In genomic region chr3:108127301-108127988, GRCh38 we compare ENCODE assay signal across 9 cellular contexts. TPM values are rescaled to one million over a fixed set of nuclear protein-coding genes. Genes with fewer than 3 reads are reported as not detected.
A peak's percentile ranks its signal among the peaks of the same experiment; 100 is the strongest.
DNase-seq lines count a peak whose midpoint lies in the region; ATAC-seq and TF ChIP-seq lines count a peak whose summit lies in the region.
"Had no signal": no experiment of that assay in that cellular context is flagged by ENCODE, and none has a peak within 500 bp of the region (broad histone marks: within the 10 kb centered on the region; RNA-seq: fewer than 3 reads in every experiment).

No MANE protein-coding gene starts in this region.

- H4K20me1 ChIP-seq in H9 (ENCODE audit: control insufficient read depth, insufficient read depth, insufficient read length), result no peaks in the 10 kb centered on the region

- H3K9me3 Mint-ChIP-seq in activated CD8-positive, alpha-beta T cell treated with anti-CD3 and anti-CD28 coated beads, Interleukin-2, amount 10 ng/mL, durations not matched to agents 7 days and 5 days (ENCODE audit: insufficient read depth), result no peaks in the 10 kb centered on the region
- no peaks in the 10 kb centered on the region; a peak in 1 of 5 replicates for H3K9me3 Mint-ChIP-seq in H9

- no peaks in the 10 kb centered on the region for H3K79me1 ChIP-seq in H9 (ENCODE audit: insufficient read depth, low read depth, low read length, poor library complexity, severe bottlenecking)

- H2AK5ac ChIP-seq in H9 (ENCODE audit: insufficient read length, low read length), result no peak overlapping the region

- no peak overlapping the region for H3K56ac ChIP-seq in H9 (ENCODE audit: insufficient read length, low read depth, low read length)

- no peaks in the 10 kb centered on the region for H3K27me3 Mint-ChIP-seq in activated CD8-positive, alpha-beta T cell treated with anti-CD3 and anti-CD28 coated beads, Interleukin-2, amount 10 ng/mL, durations not matched to agents 7 days and 5 days (ENCODE audit: low read depth)
- no peaks in the 10 kb centered on the region; the same call in 1 of the 2 replicates for H3K27me3 Mint-ChIP-seq in H9 (ENCODE audit: low read depth)

- POLR2A ChIA-PET in activated CD8-positive, alpha-beta T cell treated with anti-CD3 and anti-CD28 coated beads, Interleukin-2, amount 10 ng/mL, durations not matched to agents 7 days and 5 days (lab: Charles Lee), result interaction anchor here (1.0 to 7.4 kb wide), 8 partner anchors 11 to 462 kb away, joined by 3 to 96 read pairs (median 23); partner anchors contain the start of genes CIP2A, DZIP3 and IFT57

- no peak overlapping the region for H3K23ac ChIP-seq in H9 (ENCODE audit: insufficient read length, low read depth, low read length)

- WGBS in H9 (ENCODE audit: extremely low coverage, insufficient read length, low lambda C conversion rate), result no CpG with 5 or more reads among the region's 9 CpGs

- no peak overlapping the region for H3K14ac ChIP-seq in H9 (ENCODE audit: insufficient read depth, low read length)

- H4K5ac ChIP-seq in H9 (ENCODE audit: insufficient read length, low read depth, low read length), result no peak overlapping the region

- peaks cover 51% of the 10 kb centered on the region for H3K36me3 Mint-ChIP-seq in activated CD8-positive, alpha-beta T cell treated with anti-CD3 and anti-CD28 coated beads, Interleukin-2, amount 10 ng/mL, durations not matched to agents 7 days and 5 days (ENCODE audit: low read depth)
- no peaks in the 10 kb centered on the region; a peak in 1 of 7 replicates for H3K36me3 Mint-ChIP-seq in H9 (ENCODE audit: insufficient read depth in 1 of 3, low read depth in 3 of 3)

- H3K4ac ChIP-seq in H9 (ENCODE audit: low read depth, low read length), result no peak overlapping the region

- no peak overlapping the region for H2BK20ac ChIP-seq in H9 (ENCODE audit: low read depth, low read length, poor library complexity, severe bottlenecking)

- peak overlapping the region; percentile 96 for H3K27ac Mint-ChIP-seq in activated CD8-positive, alpha-beta T cell treated with anti-CD3 and anti-CD28 coated beads, Interleukin-2, amount 10 ng/mL, durations not matched to agents 7 days and 5 days
- H3K27ac Mint-ChIP-seq in H9, result no peak overlapping the region; a peak in 1 of 7 replicates

- H3K4me3 Mint-ChIP-seq in activated CD8-positive, alpha-beta T cell treated with anti-CD3 and anti-CD28 coated beads, Interleukin-2, amount 10 ng/mL, durations not matched to agents 7 days and 5 days, result peak overlapping the region; percentile 80
- no peak overlapping the region for H3K4me3 Mint-ChIP-seq in H9

- ATAC-seq in activated CD8-positive, alpha-beta T cell treated with anti-CD3 and anti-CD28 coated beads, Interleukin-2, amount 10 ng/mL, durations not matched to agents 7 days and 5 days, result peak; percentile 65
- ATAC-seq in esophagus mucosa (peak; percentile 78), GM18858 (IDR thresholded peaks at IDR 0.05; ENCODE audit: unreplicated experiment) (no peak)

- peaks cover 83% of the 10 kb centered on the region for H3K4me1 Mint-ChIP-seq in activated CD8-positive, alpha-beta T cell treated with anti-CD3 and anti-CD28 coated beads, Interleukin-2, amount 10 ng/mL, durations not matched to agents 7 days and 5 days (ENCODE audit: low read depth)
- H3K4me1 Mint-ChIP-seq in H9, result peaks cover 15 to 16% of the 10 kb centered on the region in 2 experiments

- H4K8ac ChIP-seq in H9 (replicated peaks; ENCODE audit: insufficient read length, low read depth, low read length), result no peak overlapping the region

- no peak overlapping the region for H2BK5ac ChIP-seq in H9 (ENCODE audit: insufficient read length, low read length)

- H3K79me2 ChIP-seq in H9 (ENCODE audit: insufficient read depth, low read length), result no peaks in the 10 kb centered on the region
- H3K79me2 ChIP-seq: parathyroid adenoma had no signal

- no peak overlapping the region for H3K9ac ChIP-seq in H9 (ENCODE audit: extremely low read depth, insufficient read length, low read length)
- H3K9ac ChIP-seq: parathyroid adenoma had no signal

- no peak overlapping the region for H3K18ac ChIP-seq in H9 (ENCODE audit: insufficient read length, low read depth, low read length)

- no peak overlapping the region for H2AFZ ChIP-seq in H9 (ENCODE audit: low read length)
- H2AFZ ChIP-seq: parathyroid adenoma had no signal

- peaks cover 4% of the 10 kb centered on the region; the same call in 1 of the 2 replicates for H3K4me1 ChIP-seq in H9 (ENCODE audit: insufficient read depth, low read length)
- H3K4me1 ChIP-seq: parathyroid adenoma had no signal

- no peak overlapping the region for H3K27ac ChIP-seq in H9 (ENCODE audit: insufficient read length, low read depth, low read length)
- H3K27ac ChIP-seq: parathyroid adenoma had no signal

- no peaks in the 10 kb centered on the region for H3K23me2 ChIP-seq in H9 (ENCODE audit: insufficient read length, low read depth, low read length, poor library complexity, severe bottlenecking)

- CTCF ChIA-PET in activated CD8-positive, alpha-beta T cell treated with anti-CD3 and anti-CD28 coated beads, Interleukin-2, amount 10 ng/mL, durations not matched to agents 7 days and 5 days (lab: Charles Lee), result interaction anchor here (1.0 to 4.9 kb wide), 7 partner anchors 26 to 350 kb away, joined by 3 to 24 read pairs (median 5); no protein-coding TSS in a partner anchor

- no peak for TF ChIP-seq CTCF in GM10266 (IDR thresholded peaks at IDR 0.05; ENCODE audit: control insufficient read depth, insufficient read depth, low read depth, missing control alignments)
- TF ChIP-seq CTCF in H9 (conservative IDR thresholded peaks at IDR 0.05), result no peak

- no peak overlapping the region for H2BK15ac ChIP-seq in H9 (ENCODE audit: low read depth, low read length)

- no peaks in the 10 kb centered on the region for H3K9me3 ChIP-seq in H9 (ENCODE audit: control insufficient read depth, low read depth, low read length)

- no peak overlapping the region for H2BK120ac ChIP-seq in H9 (ENCODE audit: low read depth, low read length, poor library complexity, severe bottlenecking)

- no peak overlapping the region for H4K91ac ChIP-seq in H9 (ENCODE audit: insufficient read length, low read depth, low read length)

- DNase-seq in Jurkat, Clone E6-1 (ENCODE audit: low read depth, low spot score), result peak; percentile 92
- peak; percentile 83 for DNase-seq in activated CD8-positive, alpha-beta T cell treated with anti-CD3 and anti-CD28 coated beads, Interleukin-2, amount 10 ng/mL, durations not matched to agents 7 days and 5 days
- peak; percentile 61 to 72 for DNase-seq in stimulated activated CD8-positive, alpha-beta memory T cell treated with anti-CD3 and anti-CD28 coated beads, Interleukin-7, amount 100 ng/mL, for 4 hours (ENCODE audit: low read depth in 2 of 2)
- DNase-seq in GM10266 (ENCODE audit: extremely low spot score) (no peak), NCI-H226 (no peak), H9 (no peak)

- H3K4me3 ChIP-seq in Jurkat, Clone E6-1 (ENCODE audit: low read length), result peak overlapping the region; percentile 41

- no peak overlapping the region for H3K4me2 ChIP-seq in H9 (ENCODE audit: insufficient read depth, insufficient read length, low read length)

- H3T11ph ChIP-seq in H9 (ENCODE audit: low read length), result no peak overlapping the region

- no peak overlapping the region for H2BK12ac ChIP-seq in H9 (ENCODE audit: insufficient read length, low read depth, low read length)

- no peaks in the 10 kb centered on the region for H3K27me3 ChIP-seq in H9 (ENCODE audit: insufficient read depth, low read length)

RNA-seq across cellular contexts. Expression of gene CD47, which starts 36.6 kb away (rescaled TPM):
- polyA plus RNA-seq in Jurkat, Clone E6-1 (2012; ENCODE audit: insufficient read depth, insufficient read length), result 275 TPM
- 100 to 1,000 TPM; 136 to 137 TPM for total RNA-seq in activated CD8-positive, alpha-beta T cell treated with anti-CD3 and anti-CD28 coated beads, Interleukin-2, amount 10 ng/mL, durations not matched to agents 7 days and 5 days
- total RNA-seq in esophagus mucosa (95.3 TPM), H9 (2021) (15.4 and 18.8 TPM in 2 replicates)

Comparison
In these comparisons a context has a peak if more than half of its experiments do, and no peak if none do; other contexts are left out.
1. DNase-seq: peak in Jurkat, Clone E6-1 (single experiment), activated CD8-positive, alpha-beta T cell treated with anti-CD3 and anti-CD28 coated beads, Interleukin-2, amount 10 ng/mL, durations not matched to agents 7 days and 5 days (single experiment) and stimulated activated CD8-positive, alpha-beta memory T cell treated with anti-CD3 and anti-CD28 coated beads, Interleukin-7, amount 100 ng/mL, for 4 hours (2 of 2); none in GM10266 (single experiment), NCI-H226 (single experiment) and H9 (single experiment).